ENCODE assay signal across 20 cellular contexts in the genomic region with DNA sequence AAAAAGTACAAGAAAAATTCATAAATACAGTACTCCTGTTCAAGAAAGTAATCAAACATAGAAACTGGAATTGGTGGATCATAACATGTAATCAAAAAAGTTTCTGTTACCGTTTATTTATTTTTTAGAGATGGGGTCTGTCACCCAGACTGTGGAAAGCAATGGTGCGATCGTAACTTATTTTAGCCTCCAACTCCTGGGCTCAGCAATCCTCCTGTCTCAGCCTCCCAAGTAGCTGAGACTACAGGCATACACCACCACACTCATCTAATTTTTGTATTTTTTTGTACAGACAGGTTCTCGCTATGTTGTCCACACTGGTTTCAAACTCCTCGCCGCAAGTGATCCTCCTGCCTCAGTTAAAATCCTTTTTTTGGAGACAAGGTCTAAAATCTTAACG. TPM values are rescaled to one million over a fixed set of nuclear protein-coding genes. Genes with fewer than 3 reads are reported as not detected.
DNase-seq lines count a peak whose midpoint lies in the region; ATAC-seq, FAIRE-seq and TF ChIP-seq lines count a peak whose summit lies in the region.
"Had no signal": no experiment of that assay in that cellular context is flagged by ENCODE, and none has a peak within 500 bp of the region (broad histone marks: within the 10 kb centered on the region; RNA-seq: fewer than 3 reads in every experiment).

No MANE protein-coding gene starts in this region.

- FAIRE-seq in astrocyte (lab: Jason Lieb, UNC) (no peak), kidney (lab: Jason Lieb, UNC) (no peak)
- FAIRE-seq: D721Med, K562 had no signal

- no peak for TF ChIP-seq EP300 in suprapubic skin (IDR thresholded peaks at IDR 0.05)

- no peak for TF ChIP-seq POLR2A in suprapubic skin (IDR thresholded peaks at IDR 0.05)

- TF ChIP-seq CTCF in heart right ventricle (IDR thresholded peaks at IDR 0.05): no peak
- no peak for TF ChIP-seq CTCF in astrocyte (IDR thresholded peaks at IDR 0.05; ENCODE audit: insufficient read depth, low read depth, low read length)
- TF ChIP-seq CTCF in kidney (IDR thresholded peaks at IDR 0.05; ENCODE audit: borderline replicate concordance, extremely low read depth, insufficient read depth): no peak
- TF ChIP-seq CTCF in suprapubic skin (IDR thresholded peaks at IDR 0.05): no peak

- peaks cover 13% of the 10 kb centered on the region for H4K20me1 ChIP-seq in astrocyte (ENCODE audit: insufficient read depth, low read length)

- H3K27me3 ChIP-seq in heart right ventricle (no peaks in the 10 kb centered on the region), astrocyte (ENCODE audit: insufficient read depth, low read length) (no peaks in the 10 kb centered on the region), suprapubic skin (no peaks in the 10 kb centered on the region)
- H3K27me3 ChIP-seq: BLaER1 treated with 17β-estradiol and CSF1 and Interleukin-3, amounts not matched to agents 10 nM and 100 nM had no signal

- ATAC-seq in heart right ventricle (no peak), naive B cell (ENCODE audit: low read depth in 2 of 2) (no peak)
- ATAC-seq: GM23338, K562 had no signal

- H3K4me1 ChIP-seq in heart right ventricle (peaks cover 27 to 100% (median 96%) of the 10 kb centered on the region in 9 donors), astrocyte (ENCODE audit: insufficient read depth, low read length) (peaks cover 56% of the 10 kb centered on the region), kidney (ENCODE audit: control insufficient read depth in 1 of 2, insufficient read depth in 1 of 2, low read depth in 1 of 2, low read length in 2 of 2) (peaks cover 17 to 22% of the 10 kb centered on the region in 2 donors), suprapubic skin (peaks cover 68% of the 10 kb centered on the region)

- intact Hi-C loops in heart right ventricle (cut with DNase I) (no loop called here), cardiac septum (cut with DNase I) (no loop called here), kidney (cut with DNase I) (no loop called here)

- WGBS in heart right ventricle, 2 donors: 97 to 98% methylated on average over 7 of the region's 7 CpGs
- WGBS in suprapubic skin: 94% methylated on average over 7 of the region's 7 CpGs

- peaks cover 84% of the 10 kb centered on the region for H3K79me2 ChIP-seq in astrocyte (ENCODE audit: insufficient read depth, low read length)

- H3K9me3 ChIP-seq in heart right ventricle: no peaks in the 10 kb centered on the region
- no peaks in the 10 kb centered on the region for H3K9me3 ChIP-seq in astrocyte (ENCODE audit: insufficient read depth, low read depth, low read length)
- H3K9me3 ChIP-seq in kidney (ENCODE audit: control insufficient read depth in 1 of 2, low read length in 2 of 2): no peaks in the 10 kb centered on the region
- no peaks in the 10 kb centered on the region for H3K9me3 ChIP-seq in suprapubic skin
- H3K9me3 ChIP-seq: BLaER1 treated with 17β-estradiol and CSF1 and Interleukin-3, amounts not matched to agents 10 nM and 100 nM had no signal

- H3K9me3 Mint-ChIP-seq in astrocyte (ENCODE audit: unreplicated experiment): no peaks in the 10 kb centered on the region
- H3K9me3 Mint-ChIP-seq in naive B cell: no peaks in the 10 kb centered on the region
- H3K9me3 Mint-ChIP-seq: CD8-positive, alpha-beta memory T cell; GM23338 had no signal

- H3K4me2 ChIP-seq in astrocyte (ENCODE audit: low read length): no peak overlapping the region
- H3K4me2 ChIP-seq: GM23338 had no signal

- H3K36me3 Mint-ChIP-seq in astrocyte (ENCODE audit: low read depth, unreplicated experiment): peaks cover 2% of the 10 kb centered on the region
- peaks cover 6 to 7% of the 10 kb centered on the region in 2 donors for H3K36me3 Mint-ChIP-seq in naive B cell

- H3K27ac ChIP-seq in heart right ventricle: peak overlapping the region in 8 of 10 donors; percentile 54 to 90 (median 78)
- H3K27ac ChIP-seq in astrocyte (ENCODE audit: low read depth, low read length): peak overlapping the region; percentile 94
- no peak overlapping the region for H3K27ac ChIP-seq in kidney (ENCODE audit: low read depth in 2 of 2, low read length in 2 of 2)
- H3K27ac ChIP-seq in suprapubic skin: no peak overlapping the region
- H3K27ac ChIP-seq: BLaER1 treated with 17β-estradiol and CSF1 and Interleukin-3, amounts not matched to agents 10 nM and 100 nM had no signal

- no peak for DNase-seq in heart right ventricle
- DNase-seq in cardiac septum (ENCODE audit: low spot score): no peak
- no peak for DNase-seq in astrocyte (ENCODE audit: low read depth)
- no peak for DNase-seq in naive B cell
- DNase-seq in kidney: no peak
- no peak for DNase-seq in GM19238 (ENCODE audit: insufficient read length, low spot score)
- DNase-seq in activated naive CD4-positive, alpha-beta T cell treated with Interleukin-2 at 50 U/mL for 16 hours: no peak
- DNase-seq in suprapubic skin (ENCODE audit: low spot score in 2 of 2): no peak
- DNase-seq: CD8-positive, alpha-beta memory T cell; DMS79 treated with DMSO at 0.1 percent for 48 hours; NCI-H187; NCI-H345; NCI-H526 treated with DMSO at 0.1 percent for 48 hours; NK-92 treated with Interleukin-12 subunit alpha and Interleukin-12 subunit beta, amount 100 ng/mL, for 24 hours; OCI-M1; RPMI8226 had no signal

- no peak overlapping the region for H3K4me3 Mint-ChIP-seq in astrocyte (ENCODE audit: unreplicated experiment)
- peak overlapping the region in 3 of 8 donors; percentile 50 to 74 (median 68) for H3K4me3 Mint-ChIP-seq in naive B cell
- H3K4me3 Mint-ChIP-seq: GM23338 had no signal

- H3K9ac ChIP-seq in astrocyte (ENCODE audit: low read length): no peak overlapping the region
- H3K9ac ChIP-seq in kidney (ENCODE audit: low read length in 2 of 2): no peak overlapping the region
- H3K9ac ChIP-seq: BLaER1 treated with 17β-estradiol and CSF1 and Interleukin-3, amounts not matched to agents 10 nM and 100 nM had no signal

- H3K36me3 ChIP-seq in heart right ventricle (no peaks in the 10 kb centered on the region), astrocyte (ENCODE audit: insufficient read depth, low read length) (no peaks in the 10 kb centered on the region), kidney (ENCODE audit: control insufficient read depth in 1 of 2, insufficient read depth in 2 of 2, low read length in 2 of 2) (no peaks in the 10 kb centered on the region), suprapubic skin (no peaks in the 10 kb centered on the region)

- no peak overlapping the region for H2AFZ ChIP-seq in astrocyte (ENCODE audit: low read depth, low read length)
- H2AFZ ChIP-seq: GM23338 had no signal

- H3K4me1 Mint-ChIP-seq in astrocyte (ENCODE audit: low read depth, unreplicated experiment): peaks cover 60% of the 10 kb centered on the region
- H3K4me1 Mint-ChIP-seq in naive B cell: peaks cover 79 to 98% (median 93%) of the 10 kb centered on the region in 3 donors

- H3K4me3 ChIP-seq in heart right ventricle (no peak overlapping the region), astrocyte (ENCODE audit: insufficient read depth, low read depth, low read length) (no peak overlapping the region), kidney (ENCODE audit: low read length in 2 of 2) (no peak overlapping the region), suprapubic skin (no peak overlapping the region)
- H3K4me3 ChIP-seq: BLaER1 treated with 17β-estradiol and CSF1 and Interleukin-3, amounts not matched to agents 10 nM and 100 nM; GM23338; K562 had no signal

- no peak overlapping the region for H3K27ac Mint-ChIP-seq in astrocyte (ENCODE audit: unreplicated experiment)
- peak overlapping the region in 4 of 6 donors; percentile 12 to 85 (median 49) for H3K27ac Mint-ChIP-seq in naive B cell

- H3K27me3 Mint-ChIP-seq in astrocyte (ENCODE audit: low read depth, unreplicated experiment) (no peaks in the 10 kb centered on the region), naive B cell (no peaks in the 10 kb centered on the region)
- H3K27me3 Mint-ChIP-seq: CD8-positive, alpha-beta memory T cell had no signal

RNA-seq across cellular contexts. Expression of a gene that starts 22.5 kb away (rescaled TPM):
- total RNA-seq in heart right ventricle: 10 to 100 TPM; 45.7 to 95.9 (median 76.2) TPM
- 10 to 100 TPM; 30.4 to 54.7 TPM for polyA plus RNA-seq in heart right ventricle
- total RNA-seq in cardiac septum: 66.2 TPM
- total RNA-seq in astrocyte: 71.2 and 75.2 TPM in 2 replicates
- 100 to 1,000 TPM in 4 of 6 donors, 10 to 100 TPM in 2; 90.5 to 200 (median 115) TPM for polyA plus RNA-seq in naive B cell (ENCODE audit: low read depth in 6 of 6)
- total RNA-seq in kidney: 71.8 TPM
- 26.8 TPM for polyA plus RNA-seq in kidney (ENCODE audit: insufficient read depth, low read depth, low replicate concordance)
- 10 to 100 TPM; 47.5 to 71.4 (median 55.8) TPM for total RNA-seq in suprapubic skin

Comparison
In these comparisons a context has a peak if more than half of its experiments do, and no peak if none do; other contexts are left out.
1. H3K27ac ChIP-seq: peak in heart right ventricle (8 of 10) and astrocyte (single experiment); none in kidney (0 of 2) and suprapubic skin (single experiment).